9 cellular contexts compared by ENCODE assay signal in genomic region chr15:90336705-90337141, GRCh38. TPM values are rescaled to one million over a fixed set of nuclear protein-coding genes. Genes with fewer than 3 reads are reported as not detected.
A peak's percentile ranks its signal among the peaks of the same experiment; 100 is the strongest.
DNase-seq lines count a peak whose midpoint lies in the region; ATAC-seq and TF ChIP-seq lines count a peak whose summit lies in the region.
"Had no signal": no experiment of that assay in that cellular context is flagged by ENCODE, and none has a peak within 500 bp of the region (broad histone marks: within the 10 kb centered on the region; RNA-seq: fewer than 3 reads in every experiment).

No MANE protein-coding gene starts in this region.

- H3K27ac ChIP-seq in PC-3 (ENCODE audit: low read length) (peak overlapping the region; percentile 92), trophoblast cell (ENCODE audit: low read depth, low read length) (no peak overlapping the region), psoas muscle (no peak overlapping the region)

- no peaks in the 10 kb centered on the region for H3K27me3 ChIP-seq in PC-3 (ENCODE audit: low read length)
- H3K27me3 ChIP-seq in trophoblast cell (ENCODE audit: insufficient read depth, low read length) = no peaks in the 10 kb centered on the region
- no peaks in the 10 kb centered on the region for H3K27me3 ChIP-seq in psoas muscle (ENCODE audit: insufficient read depth in 3 of 3, low read length in 2 of 3)

- POLR2A ChIA-PET in PC-3 (lab: Charles Lee; ENCODE audit: unreplicated experiment) = no interaction called here

- no peaks in the 10 kb centered on the region for H3K36me3 Mint-ChIP-seq in dendritic cell treated with granulocyte-macrophage colony-stimulating factor and Interleukin-4, amounts not matched to agents 40 ng/mL and 50 ng/mL, for 4 days (ENCODE audit: low read depth)

- H3K27ac Mint-ChIP-seq in dendritic cell treated with granulocyte-macrophage colony-stimulating factor and Interleukin-4, amounts not matched to agents 40 ng/mL and 50 ng/mL, for 4 days = peak overlapping the region; percentile 80
- H3K27ac Mint-ChIP-seq: T-helper 1 cell treated with Interleukin-12 subunit alpha and Interleukin-12 subunit beta and Interleukin-4 antibody, amounts not matched to agents 30 μg/mL and 1 μg/mL, for 36 hours had no signal

- H3K4me3 ChIP-seq in GM12865 (ENCODE audit: low read depth, low read length) (no peak overlapping the region), PC-3 (ENCODE audit: low read length) (no peak overlapping the region), trophoblast cell (ENCODE audit: low read depth, low read length) (no peak overlapping the region), psoas muscle (no peak overlapping the region)

- H3F3A ChIP-seq in PC-3 (ENCODE audit: low read length, unreplicated experiment) = no peaks in the 10 kb centered on the region

- no peak overlapping the region for H2BK5ac ChIP-seq in trophoblast cell (ENCODE audit: low read depth, low read length, poor library complexity)

- no peak overlapping the region for H4K8ac ChIP-seq in trophoblast cell (ENCODE audit: low read depth, low read length)

- no peak overlapping the region for H2BK120ac ChIP-seq in trophoblast cell (ENCODE audit: insufficient read depth, low read length, poor library complexity)

- 0 out of 2 replicates have a peak overlapping the region, but pooled peaks have one; percentile 6 for H2AFZ ChIP-seq in PC-3 (ENCODE audit: low read length)
- no peak overlapping the region for H2AFZ ChIP-seq in trophoblast cell (ENCODE audit: insufficient read depth, low read length, poor library complexity)

- TF ChIP-seq CTCF in GM12865 (IDR thresholded peaks at IDR 0.05; ENCODE audit: insufficient read depth, low read depth, low read length, missing control alignments) (no peak), PC-3 (conservative IDR thresholded peaks at IDR 0.05; ENCODE audit: low read depth, low read length) (no peak), psoas muscle (IDR thresholded peaks at IDR 0.05) (no peak)

- H2BK12ac ChIP-seq in trophoblast cell (ENCODE audit: low read length) = no peak overlapping the region

- H3K4me3 Mint-ChIP-seq in dendritic cell treated with granulocyte-macrophage colony-stimulating factor and Interleukin-4, amounts not matched to agents 40 ng/mL and 50 ng/mL, for 4 days = peak overlapping the region; percentile 26
- H3K4me3 Mint-ChIP-seq: T-helper 1 cell treated with Interleukin-12 subunit alpha and Interleukin-12 subunit beta and Interleukin-4 antibody, amounts not matched to agents 30 μg/mL and 1 μg/mL, for 36 hours had no signal

- peaks cover 36% of the 10 kb centered on the region for H3K4me1 ChIP-seq in PC-3 (ENCODE audit: insufficient read depth, low read length)
- peaks cover 2 to 6% of the 10 kb centered on the region in 2 experiments for H3K4me1 ChIP-seq in trophoblast cell (ENCODE audit: control insufficient read depth in 1 of 2, insufficient read depth in 2 of 2, low read length in 2 of 2)
- no peaks in the 10 kb centered on the region for H3K4me1 ChIP-seq in psoas muscle

- H3K9me3 Mint-ChIP-seq in dendritic cell treated with granulocyte-macrophage colony-stimulating factor and Interleukin-4, amounts not matched to agents 40 ng/mL and 50 ng/mL, for 4 days = no peaks in the 10 kb centered on the region
- H3K9me3 Mint-ChIP-seq: T-helper 1 cell treated with Interleukin-12 subunit alpha and Interleukin-12 subunit beta and Interleukin-4 antibody, amounts not matched to agents 30 μg/mL and 1 μg/mL, for 36 hours had no signal

- no peaks in the 10 kb centered on the region for H3K27me3 Mint-ChIP-seq in dendritic cell treated with granulocyte-macrophage colony-stimulating factor and Interleukin-4, amounts not matched to agents 40 ng/mL and 50 ng/mL, for 4 days

- no peaks in the 10 kb centered on the region for H3K79me1 ChIP-seq in trophoblast cell (ENCODE audit: low read length)

- H3K4ac ChIP-seq in trophoblast cell (ENCODE audit: low read depth, low read length) = no peak overlapping the region

- no peak overlapping the region for H4K12ac ChIP-seq in trophoblast cell (ENCODE audit: low read depth, low read length)

- no TSS peak for BruUV-seq in PC-3 (replicated peaks; lab: Mats Ljungman, UMichigan)

- H3K9me2 ChIP-seq in PC-3 (replicated peaks; ENCODE audit: low read length) = no peaks in the 10 kb centered on the region

- H2AK5ac ChIP-seq in trophoblast cell (ENCODE audit: low read length) = no peak overlapping the region

- DNase-seq in GM12865 (ENCODE audit: low read depth) = peak; percentile 17
- DNase-seq in PC-3 = peak; percentile 98
- peak; percentile 85 to 95 for DNase-seq in trophoblast cell
- no peak for DNase-seq in HUDEP-2 (lab: John Stamatoyannopoulos, UW; ENCODE audit: unreplicated experiment in 76 of 76)
- no peak for DNase-seq in psoas muscle
- DNase-seq in DMS79 (lab: John Stamatoyannopoulos, UW) = no peak
- no peak for DNase-seq in activated effector memory CD4-positive, alpha-beta T cell treated with anti-CD3 and anti-CD28 coated beads, Interleukin-2, amount 50 U/mL, for 16 hours

- H3K23ac ChIP-seq in trophoblast cell (ENCODE audit: low read length) = no peak overlapping the region

- ATAC-seq in PC-3 (peak; percentile 91), psoas muscle (no peak)

- intact Hi-C loops in PC-3 (cut with micrococcal nuclease) (no loop called here), psoas muscle (cut with DNase I) (no loop called here)
- intact Hi-C loops in dendritic cell treated with granulocyte-macrophage colony-stimulating factor and Interleukin-4, amounts not matched to agents 40 ng/mL and 50 ng/mL, for 4 days (cut with micrococcal nuclease) = no loop called here

- H3K36me3 ChIP-seq in PC-3 (ENCODE audit: low read depth, low read length) (no peaks in the 10 kb centered on the region), trophoblast cell (ENCODE audit: control insufficient read depth in 1 of 2, insufficient read depth in 2 of 2, low read length in 2 of 2) (no peaks in the 10 kb centered on the region), psoas muscle (ENCODE audit: insufficient read depth in 1 of 2, low read depth in 1 of 2) (no peaks in the 10 kb centered on the region)

- peak overlapping the region; percentile 39; the same call in 1 of the 2 replicates for H3K9ac ChIP-seq in PC-3 (ENCODE audit: low read length)
- H3K9ac ChIP-seq in trophoblast cell (ENCODE audit: low read length) = no peak overlapping the region

- H3K79me2 ChIP-seq in PC-3 (ENCODE audit: low read length) = no peaks in the 10 kb centered on the region
- H3K79me2 ChIP-seq in trophoblast cell (ENCODE audit: control insufficient read depth, insufficient read depth, low read length, poor library complexity) = no peaks in the 10 kb centered on the region

- no peak overlapping the region for H4K91ac ChIP-seq in trophoblast cell (ENCODE audit: low read depth, low read length)

- no peak overlapping the region for H3K14ac ChIP-seq in trophoblast cell (ENCODE audit: low read length)

- no peak overlapping the region for H3K18ac ChIP-seq in trophoblast cell (ENCODE audit: low read length)

- WGBS in trophoblast cell (ENCODE audit: extremely low coverage, insufficient coverage, insufficient read length) = no CpG with 5 or more reads among the region's 5 CpGs
- 72 to 90% (median 86%) methylated on average over 5 of the region's 5 CpGs for WGBS in psoas muscle, 3 donors

- H3K4me1 Mint-ChIP-seq in dendritic cell treated with granulocyte-macrophage colony-stimulating factor and Interleukin-4, amounts not matched to agents 40 ng/mL and 50 ng/mL, for 4 days (ENCODE audit: low read depth) = peaks cover 24% of the 10 kb centered on the region

- no peaks in the 10 kb centered on the region for H4K20me1 ChIP-seq in PC-3 (ENCODE audit: low read length)

- peak overlapping the region; percentile 60 for H3K4me2 ChIP-seq in PC-3 (ENCODE audit: low read length)
- peak overlapping the region; percentile 16 for H3K4me2 ChIP-seq in trophoblast cell (ENCODE audit: low read length)

- CTCF ChIA-PET in PC-3 (lab: Charles Lee) = interaction anchor here (0.6 to 1.5 kb wide), 4 partner anchors 16 to 51 kb away, joined by 3 to 4 read pairs (median 4); partner anchors contain the start of gene IQGAP1

- H3K9me3 ChIP-seq in PC-3 (ENCODE audit: low read length) (no peaks in the 10 kb centered on the region), trophoblast cell (ENCODE audit: insufficient read depth, low read depth, low read length) (no peaks in the 10 kb centered on the region), psoas muscle (no peaks in the 10 kb centered on the region)

RNA-seq across cellular contexts. Expression of gene ZNF774, which starts 15.4 kb away (rescaled TPM):
- 1.1 and 1.9 TPM in 2 replicates for total RNA-seq in PC-3 (2014; rRNA removed)
- polyA plus RNA-seq in trophoblast cell (2013) = 1.9 and 2.3 TPM in 2 replicates
- total RNA-seq in psoas muscle = 10 to 100 TPM in 2 of 4 donors, 1 to 10 TPM in 2; 7.6 to 19.6 (median 11.8) TPM
- polyA plus RNA-seq in psoas muscle = 1 to 10 TPM; 2.8 to 7.9 (median 4.3) TPM

RNA-seq across cellular contexts. Expression of gene IQGAP1, which starts 51.3 kb away (rescaled TPM):
- total RNA-seq in PC-3 (2014; rRNA removed) (139 and 148 TPM in 2 replicates), psoas muscle (10 to 100 TPM; 39.7 to 72.2 (median 50.6) TPM)
- 301 and 302 TPM in 2 replicates for polyA plus RNA-seq in trophoblast cell (2013)
- polyA plus RNA-seq in psoas muscle = 10 to 100 TPM; 31.1 to 58.7 (median 37.7) TPM

Comparison
In these comparisons a context has a peak if more than half of its experiments do, and no peak if none do; other contexts are left out.
1. DNase-seq: peak in GM12865 (single experiment), PC-3 (single experiment) and trophoblast cell (2 of 2); none in HUDEP-2 (0 of 76), psoas muscle (0 of 2), DMS79 (single experiment) and activated effector memory CD4-positive, alpha-beta T cell treated with anti-CD3 and anti-CD28 coated beads, Interleukin-2, amount 50 U/mL, for 16 hours (single experiment).